29 cellular contexts compared by ENCODE assay signal in the genomic region with DNA sequence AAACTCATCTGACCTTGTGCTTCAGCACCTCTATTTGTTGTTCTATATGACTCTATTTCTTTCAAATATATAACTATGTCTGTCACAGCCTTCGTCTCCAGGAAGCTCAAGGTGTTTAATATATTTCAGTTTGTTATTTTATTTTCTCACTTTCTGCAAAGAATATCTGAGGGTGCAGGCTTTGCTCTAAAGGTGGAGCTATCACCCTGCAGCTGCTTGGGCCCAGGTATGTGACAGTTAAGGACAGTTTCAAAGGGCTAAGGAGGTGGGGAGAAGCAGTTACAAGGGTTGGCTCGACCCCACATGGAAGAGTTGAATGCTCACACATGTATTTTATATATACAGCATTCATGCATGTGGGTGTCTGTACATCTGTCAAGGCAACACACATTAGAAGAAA.
DNase-seq lines count a peak whose midpoint lies in the region; ATAC-seq and TF ChIP-seq lines count a peak whose summit lies in the region.
"Had no signal": no experiment of that assay in that cellular context is flagged by ENCODE, and none has a peak within 500 bp of the region (broad histone marks: within the 10 kb centered on the region; RNA-seq: fewer than 3 reads in every experiment).

No MANE protein-coding gene starts in this region.

- no peaks in the 10 kb centered on the region for H3K9me2 ChIP-seq in PC-3 (replicated peaks; ENCODE audit: low read length)

- no peaks in the 10 kb centered on the region for H3K79me2 ChIP-seq in PC-3 (ENCODE audit: low read length)
- H3K79me2 ChIP-seq: parathyroid adenoma had no signal

- no TSS peak for BruUV-seq in PC-3 (replicated peaks; lab: Mats Ljungman, UMichigan)

- H2AFZ ChIP-seq in PC-3 (ENCODE audit: low read length): no peak overlapping the region
- H2AFZ ChIP-seq: parathyroid adenoma had no signal

- in situ Hi-C loops in GM13977 (cut with MboI; ENCODE audit: low pct_unique_long_range_greater_than_20kb, low sequenced_read_pairs, unreplicated experiment): no loop called here

- CTCF ChIA-PET in GM10248 (lab: Yijun Ruan, JAX): no interaction called here
- CTCF ChIA-PET in PC-3 (lab: Charles Lee): no interaction called here

- H3K9ac ChIP-seq in PC-3 (ENCODE audit: low read length): no peak overlapping the region
- H3K9ac ChIP-seq: BLaER1 treated with 17β-estradiol and CSF1 and Interleukin-3, amounts not matched to agents 10 nM and 100 nM; KMS-11; parathyroid adenoma had no signal

- peaks cover 8% of the 10 kb centered on the region for H3F3A ChIP-seq in PC-3 (ENCODE audit: low read length, unreplicated experiment)

- H3K36me3 ChIP-seq in PC-3 (ENCODE audit: low read depth, low read length): no peaks in the 10 kb centered on the region
- H3K36me3 ChIP-seq: BLaER1 treated with 17β-estradiol and CSF1 and Interleukin-3, amounts not matched to agents 10 nM and 100 nM; HAP-1; lower lobe of right lung; spleen had no signal

- H3K27me3 ChIP-seq in PC-3 (ENCODE audit: low read length): no peaks in the 10 kb centered on the region
- H3K27me3 ChIP-seq: BLaER1 treated with 17β-estradiol and CSF1 and Interleukin-3, amounts not matched to agents 10 nM and 100 nM; spleen had no signal

- no peak overlapping the region for H3K4me3 ChIP-seq in PC-3 (ENCODE audit: low read length)
- H3K4me3 ChIP-seq: BLaER1 treated with 17β-estradiol and CSF1 and Interleukin-3, amounts not matched to agents 10 nM and 100 nM; HAP-1; lower lobe of right lung; SK-N-MC; spleen had no signal

- DNase-seq in GM10248 (ENCODE audit: extremely low spot score) (no peak), GM13977 (ENCODE audit: low spot score) (no peak), PC-3 (no peak), germinal center (ENCODE audit: low spot score) (peak; percentile 25), NCI-H1694 (lab: John Stamatoyannopoulos, UW) (no peak), NCI-H2081 (lab: John Stamatoyannopoulos, UW) (no peak)
- DNase-seq in stimulated activated CD4-positive, alpha-beta T cell treated with anti-CD3 and anti-CD28 coated beads, Interleukin-1b, Interleukin-23, amount 100 ng/mL, for 48 hours: no peak
- DNase-seq: activated CD4-positive, alpha-beta T cell treated with anti-CD3 and anti-CD28 coated beads for 36 hours; activated CD8-positive, alpha-beta T cell treated with anti-CD3 and anti-CD28 coated beads, Interleukin-2, amount 10 ng/mL, durations not matched to agents 7 days and 5 days; Caco-2; DND-41; effector CD4-positive, alpha-beta T cell; head of caudate nucleus; kidney glomerular epithelial cell; lower lobe of right lung; MV-4-11; NCI-H1436 treated with DMSO at 0.1 percent for 48 hours; NCI-H2227 treated with DMSO at 0.1 percent for 48 hours; spleen; stimulated activated CD4-positive, alpha-beta T cell treated with anti-CD3 and anti-CD28 coated beads, Interleukin-4, amount 100 ng/mL, for 1 hour; T-helper 17 cell; trophoblast cell had no signal

- intact Hi-C loops in PC-3 (cut with micrococcal nuclease): loop anchor here (5.0 kb wide), 1 partner anchor 258 kb away; no protein-coding TSS in a partner anchor

- H3K4me2 ChIP-seq in PC-3 (ENCODE audit: low read length): peak overlapping the region; percentile 53
- H3K4me2 ChIP-seq: BLaER1 treated with 17β-estradiol and CSF1 and Interleukin-3, amounts not matched to agents 10 nM and 100 nM; KMS-11 had no signal

- H4K20me1 ChIP-seq in PC-3 (ENCODE audit: low read length): no peaks in the 10 kb centered on the region

- H3K9me3 ChIP-seq in PC-3 (ENCODE audit: low read length): no peaks in the 10 kb centered on the region
- H3K9me3 ChIP-seq: BLaER1 treated with 17β-estradiol and CSF1 and Interleukin-3, amounts not matched to agents 10 nM and 100 nM; Caco-2; HAP-1; lower lobe of right lung; spleen had no signal

- no peak for ATAC-seq in PC-3
- ATAC-seq: activated CD4-positive, alpha-beta T cell treated with anti-CD3 and anti-CD28 coated beads for 36 hours; activated CD8-positive, alpha-beta T cell treated with anti-CD3 and anti-CD28 coated beads, Interleukin-2, amount 10 ng/mL, durations not matched to agents 7 days and 5 days; activated naive CD4-positive, alpha-beta T cell treated with anti-CD3 and anti-CD28 coated beads, Interleukin-2, amount 50 U/mL, for 72 hours; lower lobe of right lung; T-helper 17 cell had no signal

- TF ChIP-seq CTCF in GM10248 (IDR thresholded peaks at IDR 0.05; ENCODE audit: control extremely low read depth, extremely low read depth, low read depth, missing control alignments): peak; percentile 7
- peak; percentile 36 for TF ChIP-seq CTCF in GM13977 (IDR thresholded peaks at IDR 0.05; ENCODE audit: extremely low read depth, insufficient read depth, missing control alignments)
- TF ChIP-seq CTCF in PC-3 (conservative IDR thresholded peaks at IDR 0.05; ENCODE audit: low read depth, low read length): peak; percentile 42

- POLR2A ChIA-PET in GM10248 (lab: Yijun Ruan, JAX): no interaction called here
- POLR2A ChIA-PET in PC-3 (lab: Charles Lee; ENCODE audit: unreplicated experiment): no interaction called here

- peaks cover 29% of the 10 kb centered on the region for H3K4me1 ChIP-seq in PC-3 (ENCODE audit: insufficient read depth, low read length)
- H3K4me1 ChIP-seq: Caco-2, HAP-1, lower lobe of right lung had no signal

- no peak overlapping the region for H3K27ac ChIP-seq in PC-3 (ENCODE audit: low read length)
- H3K27ac ChIP-seq: BLaER1 treated with 17β-estradiol and CSF1 and Interleukin-3, amounts not matched to agents 10 nM and 100 nM; epithelial cell of prostate; KMS-11; lower lobe of right lung; parathyroid adenoma; SK-N-MC; spleen had no signal
